22 cellular contexts compared by ENCODE assay signal in genomic region chr11:103903005-103903404, GRCh38.
"Had no signal": no experiment of that assay in that cellular context is flagged by ENCODE, and none has a peak within 500 bp of the region (broad histone marks: within the 10 kb centered on the region; RNA-seq: fewer than 3 reads in every experiment).

No MANE protein-coding gene starts in this region.

- H3K4me3 ChIP-seq: esophagus squamous epithelium, gastrocnemius medialis, left ventricle myocardium inferior, stomach, suprapubic skin, tibial nerve had no signal

- H3K27me3 ChIP-seq: esophagus squamous epithelium, gastrocnemius medialis, stomach, suprapubic skin, tibial nerve had no signal

- ATAC-seq: gastrocnemius medialis; natural killer cell; sciatic nerve; stimulated activated effector memory CD8-positive, alpha-beta T cell treated with anti-CD3 and anti-CD28 coated beads, Interleukin-12 subunit alpha, Interleukin-12 subunit beta, amount 100 ng/mL, for 72 hours had no signal

- H3K36me3 Mint-ChIP-seq: activated naive CD8-positive, alpha-beta T cell treated with anti-CD3 and anti-CD28 coated beads for 36 hours; natural killer cell; stimulated activated effector memory CD8-positive, alpha-beta T cell treated with anti-CD3 and anti-CD28 coated beads, Interleukin-12 subunit alpha, Interleukin-12 subunit beta, amount 100 ng/mL, for 72 hours had no signal

- H3K27ac Mint-ChIP-seq: activated naive CD8-positive, alpha-beta T cell treated with anti-CD3 and anti-CD28 coated beads for 36 hours; natural killer cell; stimulated activated effector memory CD8-positive, alpha-beta T cell treated with anti-CD3 and anti-CD28 coated beads, Interleukin-12 subunit alpha, Interleukin-12 subunit beta, amount 100 ng/mL, for 72 hours had no signal

- H3K27me3 Mint-ChIP-seq: activated naive CD8-positive, alpha-beta T cell treated with anti-CD3 and anti-CD28 coated beads for 36 hours had no signal

- H3K36me3 ChIP-seq: esophagus squamous epithelium, gastrocnemius medialis, left ventricle myocardium inferior, stomach, suprapubic skin, tibial nerve had no signal

- H3K9me3 Mint-ChIP-seq: activated naive CD8-positive, alpha-beta T cell treated with anti-CD3 and anti-CD28 coated beads for 36 hours; natural killer cell had no signal

- H3K9me3 ChIP-seq: esophagus squamous epithelium, gastrocnemius medialis, left ventricle myocardium inferior, stomach, suprapubic skin, tibial nerve had no signal

- DNase-seq: activated CD4-positive, alpha-beta T cell treated with anti-CD3 and anti-CD28 coated beads for 4 hours; activated CD4-positive, alpha-beta T cell treated with anti-CD3 and anti-CD28 coated beads, Interleukin-2, amount 50 U/mL, for 48 hours; activated CD4-positive, CD25-positive, alpha-beta regulatory T cell; activated naive CD4-positive, alpha-beta T cell treated with Interleukin-2 at 50 U/mL for 16 hours; activated naive CD8-positive, alpha-beta T cell treated with anti-CD3 and anti-CD28 coated beads for 36 hours; activated T-cell treated with anti-CD3 and anti-CD28 coated beads, Interleukin-2, amount 50 U/mL, for 48 hours; central memory CD4-positive, alpha-beta T cell; esophagus squamous epithelium; gastrocnemius medialis; hippocampal formation; kidney glomerular epithelial cell; left ventricle myocardium inferior; mammary epithelial cell; midbrain; natural killer cell; small intestine; stimulated activated CD4-positive, alpha-beta T cell treated with anti-CD3 and anti-CD28 coated beads, Interleukin-2, amount 100 ng/mL, for 24 hours; stomach had no signal

- H3K4me1 Mint-ChIP-seq: activated naive CD8-positive, alpha-beta T cell treated with anti-CD3 and anti-CD28 coated beads for 36 hours; stimulated activated effector memory CD8-positive, alpha-beta T cell treated with anti-CD3 and anti-CD28 coated beads, Interleukin-12 subunit alpha, Interleukin-12 subunit beta, amount 100 ng/mL, for 72 hours had no signal

- H3K27ac ChIP-seq: esophagus squamous epithelium, gastrocnemius medialis, stomach, suprapubic skin, tibial nerve had no signal

- H3K4me3 Mint-ChIP-seq: activated naive CD8-positive, alpha-beta T cell treated with anti-CD3 and anti-CD28 coated beads for 36 hours; natural killer cell; stimulated activated effector memory CD8-positive, alpha-beta T cell treated with anti-CD3 and anti-CD28 coated beads, Interleukin-12 subunit alpha, Interleukin-12 subunit beta, amount 100 ng/mL, for 72 hours had no signal

- H3K4me1 ChIP-seq: esophagus squamous epithelium, gastrocnemius medialis, suprapubic skin had no signal
